ENCODE assay signal across 21 cellular contexts in genomic region chr4:169228076-169228475, GRCh38.
"Had no signal": no experiment of that assay in that cellular context is flagged by ENCODE, and none has a peak within 500 bp of the region (broad histone marks: within the 10 kb centered on the region; RNA-seq: fewer than 3 reads in every experiment).

No MANE protein-coding gene starts in this region.

- H2AFZ ChIP-seq: hepatocyte had no signal

- H3K27me3 Mint-ChIP-seq: naive B cell had no signal

- H3K36me3 ChIP-seq: colonic mucosa, sigmoid colon, stomach, thoracic aorta, transverse colon had no signal

- DNase-seq: colonic mucosa; dermis blood vessel endothelial cell; erythroblast; foreskin keratinocyte; left colon; left ventricle myocardium superior; mesendoderm; naive B cell; occipital lobe; posterior cingulate gyrus; sigmoid colon; stimulated activated CD4-positive, alpha-beta T cell treated with anti-CD3 and anti-CD28 coated beads, Interleukin-12 subunit alpha, Interleukin-12 subunit beta, amount 100 ng/mL, for 4 hours; stimulated activated naive CD4-positive, alpha-beta T cell; stomach; substantia nigra; transverse colon had no signal

- H3K4me3 Mint-ChIP-seq: naive B cell, nephron had no signal

- H3K27me3 ChIP-seq: colonic mucosa, foreskin keratinocyte, hepatocyte, sigmoid colon, stomach, transverse colon had no signal

- H3K27ac ChIP-seq: colonic mucosa, foreskin keratinocyte, sigmoid colon, skin epidermis, thoracic aorta, transverse colon had no signal

- H3K4me1 Mint-ChIP-seq: naive B cell, nephron had no signal

- ATAC-seq: foreskin keratinocyte, left colon, left ventricle myocardium superior had no signal

- H3K9me3 ChIP-seq: colonic mucosa, sigmoid colon, stomach, thoracic aorta, transverse colon had no signal

- H3K4me2 ChIP-seq: hepatocyte had no signal

- H3K27ac Mint-ChIP-seq: nephron had no signal

- H3K36me3 Mint-ChIP-seq: naive B cell had no signal

- H3K9me3 Mint-ChIP-seq: naive B cell, nephron had no signal

- H3K4me3 ChIP-seq: colonic mucosa, hepatocyte, lung, sigmoid colon, skin epidermis, stomach, thoracic aorta, transverse colon had no signal

- H3K4me1 ChIP-seq: colonic mucosa had no signal
